In the genomic region with DNA sequence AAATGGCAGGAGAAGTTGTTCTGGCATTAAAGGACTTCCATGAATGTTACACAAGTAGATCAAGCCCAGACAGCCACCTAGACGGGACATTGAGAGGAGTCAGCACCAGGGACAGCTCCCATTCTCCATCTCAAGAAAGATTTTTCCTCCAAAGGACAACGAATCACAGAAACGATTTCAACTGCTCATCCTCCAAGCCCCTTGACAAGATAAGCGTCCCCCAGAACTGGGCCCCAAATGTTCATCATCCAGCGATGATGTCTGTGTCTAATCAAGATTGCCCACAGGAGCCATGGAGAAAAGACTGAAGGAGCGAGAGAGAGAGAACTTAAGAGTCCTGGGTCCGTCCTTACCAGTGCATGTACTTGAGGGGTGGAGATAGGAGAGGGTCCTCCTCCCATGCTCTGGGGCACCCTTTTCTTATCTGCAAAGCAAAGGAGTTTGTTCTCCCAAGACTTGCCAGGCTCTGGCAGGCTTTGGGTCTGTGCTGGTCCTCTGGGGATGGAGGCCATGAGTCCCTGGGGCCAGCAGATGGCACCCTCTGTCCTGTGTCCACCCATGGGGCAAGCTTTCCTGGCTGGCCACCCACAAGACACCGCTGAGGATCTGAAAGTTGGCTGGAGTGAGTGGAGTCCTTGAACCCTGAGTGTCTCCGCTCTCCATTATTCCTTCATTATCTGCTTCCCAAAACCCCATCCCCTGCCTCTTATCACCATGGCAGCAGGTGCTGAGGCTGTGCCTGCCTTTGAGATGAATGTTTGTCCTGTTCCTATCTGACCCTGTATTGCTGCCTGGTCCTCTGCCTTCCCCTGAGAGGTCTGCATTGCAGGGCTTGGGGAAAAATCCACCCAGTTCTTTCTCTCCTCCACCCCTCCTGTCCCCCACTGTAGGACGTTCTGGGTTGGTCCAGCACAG, we compare ENCODE assay signal across 8 cellular contexts.
DNase-seq lines count a peak whose midpoint lies in the region; ATAC-seq lines count a peak whose summit lies in the region.

No MANE protein-coding gene starts in this region.

- ATAC-seq in GM19397 (IDR thresholded peaks at IDR 0.05; ENCODE audit: unreplicated experiment): no peak

- DNase-seq in DMS114 treated with DMSO at 0.1 percent for 48 hours (lab: John Stamatoyannopoulos, UW; ENCODE audit: unreplicated experiment) (peak; percentile 23), HPDE6-E6E7 (ENCODE audit: extremely low spot score) (peak; percentile 19), amniotic stem cell (lab: John Stamatoyannopoulos, UW) (peak; percentile 13), mesenteric fat pad (ENCODE audit: low spot score) (peak; percentile 67), GF-D8 (lab: John Stamatoyannopoulos, UW) (no peak)
- no peak for DNase-seq in stimulated activated naive CD4-positive, alpha-beta T cell treated with Interleukin-2 at 50 U/mL for 16 hours (lab: John Stamatoyannopoulos, UW)
- no peak for DNase-seq in activated CD4-positive, alpha-beta T cell treated with anti-CD3 and anti-CD28 coated beads for 1 hour

Comparison
In these comparisons a context has a peak if more than half of its experiments do, and no peak if none do; other contexts are left out.
1. DNase-seq: peak in DMS114 treated with DMSO at 0.1 percent for 48 hours (single experiment), HPDE6-E6E7 (single experiment), amniotic stem cell (single experiment) and mesenteric fat pad (single experiment); none in GF-D8 (single experiment), stimulated activated naive CD4-positive, alpha-beta T cell treated with Interleukin-2 at 50 U/mL for 16 hours (single experiment) and activated CD4-positive, alpha-beta T cell treated with anti-CD3 and anti-CD28 coated beads for 1 hour (single experiment).